ENCODE assay signal across 11 cellular contexts in genomic region chr3:20324664-20325478, GRCh38.
DNase-seq lines count a peak whose midpoint lies in the region; ATAC-seq and TF ChIP-seq lines count a peak whose summit lies in the region.
"Had no signal": no experiment of that assay in that cellular context is flagged by ENCODE, and none has a peak within 500 bp of the region (broad histone marks: within the 10 kb centered on the region; RNA-seq: fewer than 3 reads in every experiment).

No MANE protein-coding gene starts in this region.

- peak; percentile 97 for ATAC-seq in GM18873 (IDR thresholded peaks at IDR 0.05; ENCODE audit: low FRiP score, unreplicated experiment)
- peak; percentile 94 for ATAC-seq in HG02610 (IDR thresholded peaks at IDR 0.05; ENCODE audit: unreplicated experiment)
- peak; percentile 98 for ATAC-seq in HG03575 (IDR thresholded peaks at IDR 0.05; ENCODE audit: extremely low read depth, insufficient number of reproducible peaks, low FRiP score, unreplicated experiment)
- peak; percentile 50 for ATAC-seq in left lung
- no peak for ATAC-seq in stimulated activated naive CD8-positive, alpha-beta T cell treated with anti-CD3 and anti-CD28 coated beads, Interleukin-15, amount 100 ng/mL, for 72 hours

- intact Hi-C loops in left lung (cut with DNase I) (no loop called here), testis (cut with DNase I; ENCODE audit: low total_unique reads) (no loop called here)

- H3K27ac ChIP-seq in left lung: no peak overlapping the region
- H3K27ac ChIP-seq in testis: no peak overlapping the region
- H3K27ac ChIP-seq: SJSA1 had no signal

- H3K9me3 Mint-ChIP-seq in stimulated activated naive CD8-positive, alpha-beta T cell treated with anti-CD3 and anti-CD28 coated beads, Interleukin-15, amount 100 ng/mL, for 72 hours: peaks cover 0 to 7% of the 10 kb centered on the region in 2 donors

- TF ChIP-seq POLR2A in testis (IDR thresholded peaks at IDR 0.05): no peak

- TF ChIP-seq CTCF in left lung (IDR thresholded peaks at IDR 0.05): no peak
- no peak for TF ChIP-seq CTCF in testis (IDR thresholded peaks at IDR 0.05)

- no peak overlapping the region for H3K27ac Mint-ChIP-seq in stimulated activated naive CD8-positive, alpha-beta T cell treated with anti-CD3 and anti-CD28 coated beads, Interleukin-15, amount 100 ng/mL, for 72 hours
- H3K27ac Mint-ChIP-seq: activated naive CD8-positive, alpha-beta T cell had no signal

- no peak overlapping the region for H3K4me3 ChIP-seq in left lung
- H3K4me3 ChIP-seq in testis: no peak overlapping the region
- H3K4me3 ChIP-seq: SJSA1 had no signal

- no peak overlapping the region for H3K4me3 Mint-ChIP-seq in stimulated activated naive CD8-positive, alpha-beta T cell treated with anti-CD3 and anti-CD28 coated beads, Interleukin-15, amount 100 ng/mL, for 72 hours
- H3K4me3 Mint-ChIP-seq: activated naive CD8-positive, alpha-beta T cell had no signal

- no peaks in the 10 kb centered on the region for H3K36me3 ChIP-seq in left lung
- H3K36me3 ChIP-seq in testis (ENCODE audit: low read depth, missing control alignments): no peaks in the 10 kb centered on the region
- H3K36me3 ChIP-seq: SJSA1 had no signal

- peaks cover 0 to 5% of the 10 kb centered on the region in 2 donors for H3K4me1 ChIP-seq in left lung
- no peaks in the 10 kb centered on the region for H3K4me1 ChIP-seq in testis
- H3K4me1 ChIP-seq: SJSA1 had no signal

- H3K9me3 ChIP-seq in left lung (no peaks in the 10 kb centered on the region), testis (no peaks in the 10 kb centered on the region)
- H3K9me3 ChIP-seq: SJSA1 had no signal

- no peak for DNase-seq in left lung
- DNase-seq in NCI-H1930 (lab: John Stamatoyannopoulos, UW): no peak
- no peak for DNase-seq in stimulated activated naive CD8-positive, alpha-beta T cell treated with anti-CD3 and anti-CD28 coated beads, Interleukin-15, amount 100 ng/mL, for 72 hours
- DNase-seq in testis: no peak
- no peak for DNase-seq in GDM1 (lab: John Stamatoyannopoulos, UW)
- DNase-seq: DND-41 had no signal

- no peaks in the 10 kb centered on the region for H3K27me3 Mint-ChIP-seq in stimulated activated naive CD8-positive, alpha-beta T cell treated with anti-CD3 and anti-CD28 coated beads, Interleukin-15, amount 100 ng/mL, for 72 hours
- H3K27me3 Mint-ChIP-seq: activated naive CD8-positive, alpha-beta T cell had no signal

- 67 to 82% methylated on average over 1 of the region's 1 CpG for WGBS in testis, 2 donors

- H3K4me1 Mint-ChIP-seq in stimulated activated naive CD8-positive, alpha-beta T cell treated with anti-CD3 and anti-CD28 coated beads, Interleukin-15, amount 100 ng/mL, for 72 hours: no peaks in the 10 kb centered on the region

- no peaks in the 10 kb centered on the region for H3K27me3 ChIP-seq in left lung
- no peaks in the 10 kb centered on the region for H3K27me3 ChIP-seq in testis
- H3K27me3 ChIP-seq: SJSA1 had no signal
